ENCODE assay signal across 8 cellular contexts in genomic region chr12:28189774-28190320, GRCh38. TPM values are rescaled to one million over a fixed set of nuclear protein-coding genes. Genes with fewer than 3 reads are reported as not detected.
DNase-seq lines count a peak whose midpoint lies in the region; ATAC-seq, FAIRE-seq and TF ChIP-seq lines count a peak whose summit lies in the region.

No MANE protein-coding gene starts in this region.

- peaks cover 20% of the 10 kb centered on the region for H3K36me3 Mint-ChIP-seq in activated CD8-positive, alpha-beta T cell treated with anti-CD3 and anti-CD28 coated beads, Interleukin-2, amount 10 ng/mL, durations not matched to agents 7 days and 5 days (ENCODE audit: low read depth)

- no peak for TF ChIP-seq RAD21 in A549 (conservative IDR thresholded peaks at IDR 0.05 in 1 of 2, IDR thresholded peaks at IDR 0.05 in 1 of 2)

- peaks cover 3% of the 10 kb centered on the region; the same call in 1 of the 2 replicates for H3K36me3 ChIP-seq in HAP-1 (replicated peaks)
- H3K36me3 ChIP-seq in iPS DF 6.9 (ENCODE audit: control insufficient read depth, insufficient read depth, low read length) = no peaks in the 10 kb centered on the region
- no peaks in the 10 kb centered on the region for H3K36me3 ChIP-seq in smooth muscle cell (ENCODE audit: low read depth)

- H3K27me3 ChIP-seq in HAP-1 (ENCODE audit: low read depth) (no peaks in the 10 kb centered on the region), iPS DF 6.9 (ENCODE audit: control insufficient read depth, insufficient read depth, low read length) (no peaks in the 10 kb centered on the region), smooth muscle cell (ENCODE audit: low read depth) (no peaks in the 10 kb centered on the region)

- no peak; the same call in 1 of the 2 replicates for TF ChIP-seq POLR2A in A549 (IDR thresholded peaks at IDR 0.05; ENCODE audit: low read length)

- H3K79me2 ChIP-seq in smooth muscle cell (ENCODE audit: low read depth) = peaks cover 13% of the 10 kb centered on the region

- peak overlapping the region; percentile 89 for H2AFZ ChIP-seq in smooth muscle cell (ENCODE audit: low read depth)

- POLR2A ChIA-PET in A549 (lab: Yijun Ruan, JAX) = interaction anchor here (0.6 to 2.6 kb wide), 11 partner anchors 16 to 683 kb away, joined by 3 to 48 read pairs (median 3); no protein-coding TSS in a partner anchor
- POLR2A ChIA-PET in activated CD8-positive, alpha-beta T cell treated with anti-CD3 and anti-CD28 coated beads, Interleukin-2, amount 10 ng/mL, durations not matched to agents 7 days and 5 days (lab: Charles Lee) = interaction anchor here (1.5 to 2.1 kb wide), 3 partner anchors 18 to 63 kb away, joined by 3 to 10 read pairs (median 6); no protein-coding TSS in a partner anchor

- peak overlapping the region; percentile 99 for H3K27ac Mint-ChIP-seq in activated CD8-positive, alpha-beta T cell treated with anti-CD3 and anti-CD28 coated beads, Interleukin-2, amount 10 ng/mL, durations not matched to agents 7 days and 5 days

- ATAC-seq in A549 = no peak; a peak in 1 of 6 replicates
- ATAC-seq in activated CD8-positive, alpha-beta T cell treated with anti-CD3 and anti-CD28 coated beads, Interleukin-2, amount 10 ng/mL, durations not matched to agents 7 days and 5 days = no peak

- H3K4me3 Mint-ChIP-seq in activated CD8-positive, alpha-beta T cell treated with anti-CD3 and anti-CD28 coated beads, Interleukin-2, amount 10 ng/mL, durations not matched to agents 7 days and 5 days = peak overlapping the region; percentile 96

- in situ Hi-C loops in HAP-1 (cut with MboI; ENCODE audit: low sequenced_read_pairs) = no loop called here

- H3K4me3 ChIP-seq in A549 = peak overlapping the region; percentile 91
- H3K4me3 ChIP-seq in HAP-1 = peak overlapping the region; percentile 58
- H3K4me3 ChIP-seq in iPS DF 6.9 (ENCODE audit: low read length) = peak overlapping the region; percentile 70; the same call in 1 of the 2 replicates
- H3K4me3 ChIP-seq in smooth muscle cell = peak overlapping the region; percentile 65

- H3K9me3 Mint-ChIP-seq in activated CD8-positive, alpha-beta T cell treated with anti-CD3 and anti-CD28 coated beads, Interleukin-2, amount 10 ng/mL, durations not matched to agents 7 days and 5 days (ENCODE audit: insufficient read depth) = peaks cover 7% of the 10 kb centered on the region

- no peak for TF ChIP-seq EP300 in A549 (IDR thresholded peaks at IDR 0.05)

- no peak for FAIRE-seq in A549 (lab: Jason Lieb, UNC)

- H3K4me1 Mint-ChIP-seq in activated CD8-positive, alpha-beta T cell treated with anti-CD3 and anti-CD28 coated beads, Interleukin-2, amount 10 ng/mL, durations not matched to agents 7 days and 5 days (ENCODE audit: low read depth) = peaks cover 37% of the 10 kb centered on the region

- H3K4me2 ChIP-seq in A549 (peak overlapping the region; percentile 76), smooth muscle cell (peak overlapping the region; percentile 86)

- DNase-seq in A549 (ENCODE audit: low read depth in 1 of 2, low spot score in 1 of 2) (peak in 1 of 2 experiments; percentile 5), HAP-1 (ENCODE audit: low spot score in 2 of 2) (no peak), iPS DF 6.9 (ENCODE audit: low read depth, low spot score) (no peak), smooth muscle cell (lab: John Stamatoyannopoulos, UW; ENCODE audit: unreplicated experiment) (no peak), foreskin melanocyte (no peak), GM03348 (ENCODE audit: low spot score) (no peak), islet precursor cell (no peak)
- peak; percentile 33 for DNase-seq in activated CD8-positive, alpha-beta T cell treated with anti-CD3 and anti-CD28 coated beads, Interleukin-2, amount 10 ng/mL, durations not matched to agents 7 days and 5 days

- no peaks in the 10 kb centered on the region for H3K27me3 Mint-ChIP-seq in activated CD8-positive, alpha-beta T cell treated with anti-CD3 and anti-CD28 coated beads, Interleukin-2, amount 10 ng/mL, durations not matched to agents 7 days and 5 days (ENCODE audit: low read depth)

- CTCF ChIA-PET in A549 (lab: Yijun Ruan, JAX) = interaction anchor here (0.9 to 1.9 kb wide), 4 partner anchors 31 to 457 kb away, joined by 3 to 4 read pairs (median 3); no protein-coding TSS in a partner anchor
- CTCF ChIA-PET in activated CD8-positive, alpha-beta T cell treated with anti-CD3 and anti-CD28 coated beads, Interleukin-2, amount 10 ng/mL, durations not matched to agents 7 days and 5 days (lab: Charles Lee) = no interaction called here

- peaks cover 9% of the 10 kb centered on the region for H3K4me1 ChIP-seq in A549
- peaks cover 32% of the 10 kb centered on the region for H3K4me1 ChIP-seq in HAP-1
- H3K4me1 ChIP-seq in iPS DF 6.9 (ENCODE audit: control insufficient read depth, insufficient read depth, low read length) = no peaks in the 10 kb centered on the region
- peaks cover 6% of the 10 kb centered on the region for H3K4me1 ChIP-seq in smooth muscle cell (ENCODE audit: low read depth)

- TF ChIP-seq CTCF in A549 (IDR thresholded peaks at IDR 0.05) (no peak), smooth muscle cell (IDR thresholded peaks at IDR 0.05; ENCODE audit: borderline replicate concordance, insufficient read depth, poor library complexity, severe bottlenecking) (no peak)

- H3K27ac ChIP-seq in A549 = peak overlapping the region; percentile 98 to 99
- no peak overlapping the region for H3K27ac ChIP-seq in iPS DF 6.9 (ENCODE audit: low read length)
- H3K27ac ChIP-seq in smooth muscle cell (ENCODE audit: low read depth) = peak overlapping the region; percentile 94

- 39% methylated on average over 10 of the region's 10 CpGs for WGBS in A549 (ENCODE audit: missing lambda C conversion rate)
- no CpG with 5 or more reads among the region's 10 CpGs for WGBS in iPS DF 6.9 (ENCODE audit: insufficient coverage, insufficient read length)
- 64% methylated on average over 10 of the region's 10 CpGs for WGBS in smooth muscle cell (ENCODE audit: low lambda C conversion rate)

- no peaks in the 10 kb centered on the region for H3F3A ChIP-seq in smooth muscle cell (ENCODE audit: low read depth)

- peak overlapping the region; percentile 96 for H3K9ac ChIP-seq in smooth muscle cell (ENCODE audit: low read depth)

- H3K9me3 ChIP-seq in A549 (no peaks in the 10 kb centered on the region), HAP-1 (no peaks in the 10 kb centered on the region), iPS DF 6.9 (ENCODE audit: control insufficient read depth, insufficient read depth, low read length) (no peaks in the 10 kb centered on the region), smooth muscle cell (replicated peaks; ENCODE audit: low read depth) (no peaks in the 10 kb centered on the region)

- H4K20me1 ChIP-seq in smooth muscle cell (ENCODE audit: low read depth) = no peaks in the 10 kb centered on the region

TF ChIP-seq in A549, 52 proteins besides CTCF, POLR2A, EP300 and RAD21:
- TF ChIP-seq HOXB13 (CRISPR knock-in tag; IDR thresholded peaks at IDR 0.05; ENCODE audit: low read depth) = peak; percentile 60; the same call in 1 of the 2 replicates
- no peak for TF ChIP-seq ZSCAN20 (CRISPR knock-in tag; IDR thresholded peaks at IDR 0.05)
- no peak for TF ChIP-seq JUNB (IDR thresholded peaks at IDR 0.05)
- TF ChIP-seq, protein P1, sequence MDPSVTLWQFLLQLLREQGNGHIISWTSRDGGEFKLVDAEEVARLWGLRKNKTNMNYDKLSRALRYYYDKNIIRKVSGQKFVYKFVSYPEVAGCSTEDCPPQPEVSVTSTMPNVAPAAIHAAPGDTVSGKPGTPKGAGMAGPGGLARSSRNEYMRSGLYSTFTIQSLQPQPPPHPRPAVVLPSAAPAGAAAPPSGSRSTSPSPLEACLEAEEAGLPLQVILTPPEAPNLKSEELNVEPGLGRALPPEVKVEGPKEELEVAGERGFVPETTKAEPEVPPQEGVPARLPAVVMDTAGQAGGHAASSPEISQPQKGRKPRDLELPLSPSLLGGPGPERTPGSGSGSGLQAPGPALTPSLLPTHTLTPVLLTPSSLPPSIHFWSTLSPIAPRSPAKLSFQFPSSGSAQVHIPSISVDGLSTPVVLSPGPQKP (IDR thresholded peaks at IDR 0.05; ENCODE audit: low read depth, low read length) = no peak
- peak; percentile 31; the same call in 1 of the 2 replicates for TF ChIP-seq FOSB (CRISPR knock-in tag; IDR thresholded peaks at IDR 0.05)
- 0 out of 2 replicates have a peak, but pooled peaks have one; percentile 41 for TF ChIP-seq ZNF302 (CRISPR knock-in tag; IDR thresholded peaks at IDR 0.05)
- TF ChIP-seq EHMT2 (IDR thresholded peaks at IDR 0.05; ENCODE audit: low read depth) = 0 out of 2 replicates have a peak, but pooled peaks have one; percentile 19
TF ChIP-seq in A549: peak in this region for 4.

RNA-seq across cellular contexts. Expression of gene CCDC91, which starts 0.4 kb away (rescaled TPM):
- 38.1 and 48.1 TPM in 2 replicates for polyA plus RNA-seq in A549 (2011; rRNA removed)
- polyA plus RNA-seq in A549 (2012; cell fraction: cytosol; rRNA removed) = 13.4 and 15.5 TPM in 2 replicates
- 4.8 and 6.1 TPM in 2 replicates for polyA plus RNA-seq in A549 (2012; cell fraction: nucleus; rRNA removed)
- 25.2 to 26.0 TPM (median 25.6 TPM) in 3 replicates for polyA plus RNA-seq in A549 (2017; fragmentation: RNase III; extraction: RNeasy Plus Mini Kit Qiagen cat#74134 plus additional on column Dnase treatment)
- polyA minus RNA-seq in A549 (2011; rRNA and poly(A)+ RNA removed) = 36.2 and 38.4 TPM in 2 replicates
- total RNA-seq in activated CD8-positive, alpha-beta T cell treated with anti-CD3 and anti-CD28 coated beads, Interleukin-2, amount 10 ng/mL, durations not matched to agents 7 days and 5 days = 10 to 100 TPM; 18.4 to 23.4 TPM
- total RNA-seq in smooth muscle cell = 20.1 and 25.4 TPM in 2 replicates
- 21.2 and 23.7 TPM in 2 replicates for polyA plus RNA-seq in smooth muscle cell
